12 cellular contexts compared by ENCODE assay signal in the genomic region with DNA sequence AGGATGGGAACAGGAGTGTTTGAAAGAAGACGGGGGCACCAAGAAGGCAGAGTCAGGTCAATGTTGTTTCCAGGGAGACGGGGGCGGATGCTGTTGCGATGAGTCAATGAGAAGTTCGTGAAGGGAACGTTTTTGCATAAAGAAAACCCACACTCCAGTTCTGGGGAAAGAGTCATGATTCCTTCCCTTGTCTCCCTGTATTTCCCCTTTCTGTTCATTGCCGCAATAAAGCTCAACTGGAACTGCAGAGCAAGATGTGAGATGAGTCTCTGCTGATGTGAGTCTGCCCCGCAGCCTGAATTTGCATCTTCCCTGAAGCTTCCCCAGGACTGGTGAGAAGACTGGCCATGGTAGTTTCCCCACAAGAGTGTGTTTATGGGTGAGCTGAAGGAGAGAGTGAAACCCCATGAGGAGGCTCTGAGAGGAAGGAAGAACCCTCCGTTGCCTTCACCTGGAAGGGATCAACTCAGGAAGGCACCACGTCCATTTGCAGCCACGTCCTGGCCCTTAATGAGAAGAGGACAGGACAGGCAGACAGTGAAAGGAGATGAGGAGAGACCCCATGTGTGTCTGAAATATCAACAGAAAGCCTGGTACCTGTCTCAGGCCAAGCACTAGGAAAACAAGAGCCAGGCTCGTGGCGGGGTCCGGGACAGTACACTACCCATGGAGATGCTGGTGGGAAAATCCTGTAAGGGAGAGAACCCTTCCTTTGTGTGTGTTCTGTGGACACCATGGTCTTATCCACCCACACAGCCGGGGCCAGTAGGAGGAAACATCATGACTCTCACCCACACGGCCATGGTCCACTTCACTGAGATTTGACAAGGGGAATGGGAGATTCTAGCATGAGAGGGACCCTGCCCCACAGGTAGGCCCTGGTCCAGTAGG. TPM values are rescaled to one million over a fixed set of nuclear protein-coding genes. Genes with fewer than 3 reads are reported as not detected.
DNase-seq lines count a peak whose midpoint lies in the region; ATAC-seq and TF ChIP-seq lines count a peak whose summit lies in the region.
"Had no signal": no experiment of that assay in that cellular context is flagged by ENCODE, and none has a peak within 500 bp of the region (broad histone marks: within the 10 kb centered on the region; RNA-seq: fewer than 3 reads in every experiment).

No MANE protein-coding gene starts in this region.

- H3K4me3 ChIP-seq in GM06990 (replicated peaks; ENCODE audit: low read depth, low read length), result peak overlapping the region; percentile 33
- no peak overlapping the region for H3K4me3 ChIP-seq in breast epithelium
- H3K4me3 ChIP-seq in psoas muscle, result no peak overlapping the region
- H3K4me3 ChIP-seq: ascending aorta, lung had no signal

- DNase-seq in GM06990 (ENCODE audit: extremely low read depth, insufficient read length) (no peak), caudate nucleus (lab: John Stamatoyannopoulos, UW) (peak in 44 of 61 donors; percentile 13 to 88 (median 51)), T-cell (no peak), breast epithelium (ENCODE audit: low spot score in 2 of 2) (no peak), psoas muscle (no peak)
- DNase-seq: activated CD4-positive, alpha-beta T cell treated with anti-CD3 and anti-CD28 coated beads, Interleukin-2, amount 50 U/mL, for 48 hours; SHP77 treated with DMSO at 0.1 percent for 48 hours had no signal

- CTCF ChIA-PET in T-cell (lab: Charles Lee), result no interaction called here

- 71 to 77% (median 75%) methylated on average over 15 to 16 of the region's 16 CpGs for WGBS in psoas muscle, 3 donors

- intact Hi-C loops in breast epithelium (cut with DNase I; ENCODE audit: low total_unique reads), result no loop called here
- intact Hi-C loops in psoas muscle (cut with DNase I), result no loop called here

- H3K27ac ChIP-seq in caudate nucleus (ENCODE audit: low read depth, low read length) (peak overlapping the region; percentile 26), breast epithelium (no peak overlapping the region), psoas muscle (no peak overlapping the region)
- H3K27ac ChIP-seq: ascending aorta, HL-60 had no signal

- peaks cover 10 to 34% of the 10 kb centered on the region in 2 donors for H3K9me3 ChIP-seq in breast epithelium
- H3K9me3 ChIP-seq in psoas muscle, result no peaks in the 10 kb centered on the region

- H3K27me3 Mint-ChIP-seq in T-cell, result peaks cover 34 to 51% of the 10 kb centered on the region in 2 donors

- H3K4me1 Mint-ChIP-seq in T-cell, result no peaks in the 10 kb centered on the region

- H3K36me3 ChIP-seq in GM06990 (ENCODE audit: control insufficient read depth, insufficient read depth, low read length), result no peaks in the 10 kb centered on the region
- no peaks in the 10 kb centered on the region for H3K36me3 ChIP-seq in breast epithelium
- no peaks in the 10 kb centered on the region for H3K36me3 ChIP-seq in psoas muscle (ENCODE audit: insufficient read depth in 1 of 2, low read depth in 1 of 2)
- H3K36me3 ChIP-seq: ascending aorta had no signal

- POLR2A ChIA-PET in T-cell (lab: Charles Lee), result no interaction called here

- no peak overlapping the region for H3K4me3 Mint-ChIP-seq in T-cell

- ATAC-seq in GM21529 (IDR thresholded peaks at IDR 0.05; ENCODE audit: unreplicated experiment), result peak; percentile 67
- no peak for ATAC-seq in T-cell (replicated peaks in 1 of 4)
- no peak for ATAC-seq in psoas muscle

- H3K4me1 ChIP-seq in breast epithelium (no peaks in the 10 kb centered on the region), psoas muscle (no peaks in the 10 kb centered on the region)
- H3K4me1 ChIP-seq: ascending aorta had no signal

- TF ChIP-seq CTCF in GM06990 (IDR thresholded peaks at IDR 0.05; ENCODE audit: insufficient read depth, low read length, poor library complexity, severe bottlenecking) (no peak), breast epithelium (IDR thresholded peaks at IDR 0.05) (no peak), psoas muscle (IDR thresholded peaks at IDR 0.05) (no peak)

- H3K27me3 ChIP-seq in GM06990 (replicated peaks; ENCODE audit: control insufficient read depth, insufficient read depth, low read length) (no peaks in the 10 kb centered on the region), breast epithelium (peaks cover 0 to 3% of the 10 kb centered on the region in 2 donors), psoas muscle (ENCODE audit: insufficient read depth in 3 of 3, low read length in 2 of 3) (peaks cover 0 to 5% (median 0%) of the 10 kb centered on the region in 3 donors)
- H3K27me3 ChIP-seq: ascending aorta had no signal

- no peak for TF ChIP-seq POLR2A in breast epithelium (IDR thresholded peaks at IDR 0.05)

- H3K27ac Mint-ChIP-seq in T-cell, result no peak overlapping the region

- no peaks in the 10 kb centered on the region for H3K36me3 Mint-ChIP-seq in T-cell

- H3K9me3 Mint-ChIP-seq in T-cell, result peaks cover 2 to 18% (median 4%) of the 10 kb centered on the region in 3 donors

RNA-seq across cellular contexts. Expression of a gene that starts 13.7 kb away (rescaled TPM):
- total RNA-seq in T-cell (under 1 TPM in 1 of 5 donors, not detected in 4; 0.43 TPM), breast epithelium (1 to 10 TPM in 1 of 3 donors, under 1 TPM in 2; 0.44 to 1.8 (median 0.66) TPM), psoas muscle (under 1 TPM; 0.32 to 0.53 (median 0.34) TPM)
- polyA plus RNA-seq in psoas muscle, result under 1 TPM in 2 of 3 donors, not detected in 1; 0.09 to 0.13 TPM
- total RNA-seq: ascending aorta, fibroblast of lung had no signal
- polyA plus RNA-seq: fibroblast of lung had no signal

RNA-seq across cellular contexts. Expression of a gene that starts 23.1 kb away (rescaled TPM):
- total RNA-seq in T-cell (10 to 100 TPM in 1 of 5 donors, 1 to 10 TPM in 4; 2.0 to 26.9 (median 3.6) TPM), breast epithelium (1 to 10 TPM; 1.6 to 2.6 (median 2.3) TPM), psoas muscle (1 to 10 TPM in 3 of 4 donors, under 1 TPM in 1; 0.95 to 2.0 (median 1.2) TPM)
- polyA plus RNA-seq in psoas muscle, result under 1 TPM; 0.17 to 0.33 (median 0.25) TPM
- total RNA-seq: fibroblast of lung had no signal
- polyA plus RNA-seq: fibroblast of lung had no signal

RNA-seq across cellular contexts. Expression of a gene that starts 33.5 kb away (rescaled TPM):
- total RNA-seq in T-cell (under 1 TPM in 4 of 5 donors, not detected in 1; 0.16 to 0.47 (median 0.37) TPM), breast epithelium (1 to 10 TPM in 2 of 3 donors, under 1 TPM in 1; 0.66 to 6.9 (median 4.2) TPM), psoas muscle (1 to 10 TPM in 2 of 4 donors, under 1 TPM in 2; 0.68 to 1.8 (median 1.0) TPM)
- under 1 TPM; 0.25 to 0.36 (median 0.26) TPM for polyA plus RNA-seq in psoas muscle
- total RNA-seq: ascending aorta, fibroblast of lung had no signal
- polyA plus RNA-seq: fibroblast of lung had no signal

RNA-seq across cellular contexts. Expression of a gene that starts 55.6 kb away (rescaled TPM):
- total RNA-seq in T-cell, result under 1 TPM in 2 of 5 donors, not detected in 3; 0.20 to 0.59 TPM
- 10 to 100 TPM in 2 of 3 donors, 1 to 10 TPM in 1; 1.3 to 17.6 (median 10.1) TPM for total RNA-seq in breast epithelium
- 1 to 10 TPM in 2 of 4 donors, under 1 TPM in 2; 0.54 to 1.7 (median 0.99) TPM for total RNA-seq in psoas muscle
- under 1 TPM; 0.27 to 0.56 (median 0.37) TPM for polyA plus RNA-seq in psoas muscle
- total RNA-seq: fibroblast of lung had no signal
- polyA plus RNA-seq: fibroblast of lung had no signal

Comparison
In these comparisons a context has a peak if more than half of its experiments do, and no peak if none do; other contexts are left out.
1. DNase-seq: peak in caudate nucleus (44 of 61); none in GM06990 (single experiment), T-cell (0 of 34), breast epithelium (0 of 2) and psoas muscle (0 of 2).